ENCODE assay signal across 1 cellular context in the genomic region with DNA sequence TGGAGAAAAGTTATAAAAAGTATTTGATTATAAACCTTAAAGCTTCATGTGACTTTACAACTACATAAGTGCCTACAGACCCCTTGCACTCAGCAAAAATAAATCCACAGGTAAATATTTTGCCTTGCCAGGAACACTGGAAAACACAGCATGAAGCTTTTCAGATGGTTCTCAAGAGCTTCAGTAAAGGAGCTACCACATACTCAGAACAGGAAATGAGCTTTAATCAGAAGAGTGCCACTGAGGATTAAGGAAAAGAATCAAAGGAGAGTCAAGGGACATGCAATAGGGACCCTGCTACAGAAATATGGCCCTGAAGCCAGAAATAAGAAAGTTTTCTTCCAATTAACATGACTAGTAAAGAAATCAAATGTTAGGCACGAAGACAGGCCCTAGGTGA.
TF ChIP-seq lines count a peak whose summit lies in the region.

No MANE protein-coding gene starts in this region.

TF ChIP-seq in WTC11, 78 proteins besides CTCF, POLR2A, EP300 and RAD21 (continued from another document):
- TF ChIP-seq AR (CRISPR knock-in tag; IDR thresholded peaks at IDR 0.05) = no peak
TF ChIP-seq in WTC11: peak in this region for 0.
